18 cellular contexts compared by ENCODE assay signal in genomic region chr6:148317739-148318138, GRCh38.
"Had no signal": no experiment of that assay in that cellular context is flagged by ENCODE, and none has a peak within 500 bp of the region (broad histone marks: within the 10 kb centered on the region; RNA-seq: fewer than 3 reads in every experiment).

No MANE protein-coding gene starts in this region.

- H3K36me3 ChIP-seq: gastrocnemius medialis, left lung, suprapubic skin had no signal

- H3K4me1 ChIP-seq: gastrocnemius medialis, left lung, suprapubic skin had no signal

- H3K4me3 ChIP-seq: gastrocnemius medialis, left lung, suprapubic skin had no signal

- H3K27me3 ChIP-seq: gastrocnemius medialis, left lung, suprapubic skin had no signal

- H3K27ac ChIP-seq: gastrocnemius medialis, left lung, suprapubic skin had no signal

- ATAC-seq: activated CD4-positive, alpha-beta T cell treated with anti-CD3 and anti-CD28 coated beads for 36 hours; activated naive CD4-positive, alpha-beta T cell treated with anti-CD3 and anti-CD28 coated beads, Interleukin-2, amount 50 U/mL, for 72 hours; gastrocnemius medialis; left lung; stimulated activated naive CD8-positive, alpha-beta T cell treated with anti-CD3 and anti-CD28 coated beads, Interleukin-15, amount 100 ng/mL, for 72 hours; WTC11 had no signal

- DNase-seq: activated CD4-positive, alpha-beta T cell treated with anti-CD3 and anti-CD28 coated beads for 36 hours; activated CD4-positive, alpha-beta T cell treated with anti-CD3 and anti-CD28 coated beads, Interleukin-2, amount 50 U/mL, for 48 hours; activated gamma-delta T cell treated with Interleukin-2 at 50 U/mL for 16 hours; amniotic stem cell; endodermal cell; erythroblast; gastrocnemius medialis; head of caudate nucleus; left lung; midbrain; nucleus accumbens; retina; stimulated activated CD4-positive, alpha-beta T cell treated with anti-CD3 and anti-CD28 coated beads, Interleukin-12 subunit alpha, Interleukin-12 subunit beta, amount 100 ng/mL, for 4 hours; stimulated activated CD4-positive, alpha-beta T cell treated with anti-CD3 and anti-CD28 coated beads, Interleukin-1b, Interleukin-23, amount 100 ng/mL, for 48 hours; stimulated activated naive CD8-positive, alpha-beta T cell treated with anti-CD3 and anti-CD28 coated beads, Interleukin-15, amount 100 ng/mL, for 72 hours had no signal

- H3K9me3 ChIP-seq: gastrocnemius medialis, left lung, suprapubic skin had no signal
